Comparison of ENCODE assay signal across 34 cellular contexts in the genomic region with DNA sequence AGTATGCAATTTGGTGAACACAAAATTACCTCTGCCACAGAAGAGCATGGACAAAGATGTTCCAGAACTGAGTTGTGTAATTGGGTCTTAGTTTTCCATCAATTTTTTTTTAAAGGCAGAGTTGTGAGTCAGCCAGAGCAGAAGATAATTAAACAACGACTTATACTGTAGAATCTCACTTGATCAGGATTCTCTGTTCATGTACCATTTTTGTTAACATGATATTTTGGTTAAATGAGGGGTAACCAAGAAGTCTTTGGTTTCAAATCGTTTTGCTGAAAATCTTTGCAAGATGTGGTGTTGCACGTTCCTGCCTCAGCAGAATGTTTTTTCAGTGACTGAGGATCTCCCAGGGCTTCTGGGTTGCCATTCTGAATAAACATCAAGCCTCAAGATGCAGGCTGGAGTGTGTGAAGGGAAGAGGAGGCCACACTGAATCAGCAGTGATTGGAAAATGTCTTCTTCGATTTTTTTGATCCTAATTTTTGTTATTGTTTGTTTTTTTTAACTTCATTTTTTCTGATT.
"Had no signal": no experiment of that assay in that cellular context is flagged by ENCODE, and none has a peak within 500 bp of the region (broad histone marks: within the 10 kb centered on the region; RNA-seq: fewer than 3 reads in every experiment).

No MANE protein-coding gene starts in this region.

- H3K27me3 ChIP-seq: ascending aorta, body of pancreas, breast epithelium, MG63, Peyer's patch had no signal

- H3K36me3 ChIP-seq: ascending aorta, breast epithelium, MG63, Peyer's patch, WERI-Rb-1 had no signal

- H3K27me3 Mint-ChIP-seq: activated naive CD4-positive, alpha-beta T cell treated with anti-CD3 and anti-CD28 coated beads, Interleukin-2, amount 10 ng/mL, durations not matched to agents 7 days and 5 days; activated naive CD8-positive, alpha-beta T cell treated with anti-CD3 and anti-CD28 coated beads, Interleukin-2, amount 50 U/mL, for 24 hours had no signal

- ATAC-seq: activated CD8-positive, alpha-beta T cell treated with anti-CD3 and anti-CD28 coated beads, Interleukin-2, amount 10 ng/mL, durations not matched to agents 7 days and 5 days; activated naive CD8-positive, alpha-beta T cell treated with anti-CD3 and anti-CD28 coated beads, Interleukin-2, amount 50 U/mL, for 24 hours; activated T-cell treated with anti-CD3 and anti-CD28 coated beads, Interleukin-2, amount 50 U/mL, for 4 hours; body of pancreas; PC-3; SK-N-SH treated with all-trans-retinoic acid at 6 μM for 48 hours; T-cell had no signal

- H3K4me1 ChIP-seq: ascending aorta, body of pancreas, breast epithelium, Peyer's patch had no signal

- H3K4me3 ChIP-seq: ascending aorta, body of pancreas, breast epithelium, MG63, Peyer's patch had no signal

- H3K4me3 Mint-ChIP-seq: activated CD8-positive, alpha-beta T cell treated with anti-CD3 and anti-CD28 coated beads, Interleukin-2, amount 10 ng/mL, durations not matched to agents 7 days and 5 days; activated naive CD4-positive, alpha-beta T cell treated with anti-CD3 and anti-CD28 coated beads, Interleukin-2, amount 10 ng/mL, durations not matched to agents 7 days and 5 days; activated naive CD8-positive, alpha-beta T cell; activated naive CD8-positive, alpha-beta T cell treated with anti-CD3 and anti-CD28 coated beads, Interleukin-2, amount 50 U/mL, for 24 hours; activated T-cell treated with anti-CD3 and anti-CD28 coated beads, Interleukin-2, amount 50 U/mL, for 4 hours; activated T-helper 1 cell treated with anti-CD3 and anti-CD28 coated beads, Interleukin-12 subunit alpha, Interleukin-12 subunit beta, Interleukin-2, Interleukin-4 antibody, amounts not matched to agents 30 ng/mL and 10 ng/mL and 1 ng/mL, durations not matched to agents 14 hours and 24 hours and 36 hours; T-cell had no signal

- H3K9me3 ChIP-seq: body of pancreas, Peyer's patch had no signal

- DNase-seq: activated CD4-positive, alpha-beta T cell treated with anti-CD3 and anti-CD28 coated beads for 1 hour; activated CD4-positive, alpha-beta T cell treated with anti-CD3 and anti-CD28 coated beads for 48 hours; activated CD4-positive, alpha-beta T cell treated with anti-CD3 and anti-CD28 coated beads, Interleukin-2, amount 50 U/mL, for 4 hours; activated CD4-positive, CD25-positive, alpha-beta regulatory T cell; activated CD8-positive, alpha-beta T cell treated with anti-CD3 and anti-CD28 coated beads, Interleukin-2, amount 10 ng/mL, durations not matched to agents 7 days and 5 days; activated effector memory CD4-positive, alpha-beta T cell treated with Interleukin-2 at 50 U/mL for 16 hours; activated naive CD4-positive, alpha-beta T cell treated with anti-CD3 and anti-CD28 coated beads, Interleukin-2, amount 10 ng/mL, durations not matched to agents 7 days and 5 days; activated naive CD8-positive, alpha-beta T cell treated with anti-CD3 and anti-CD28 coated beads, Interleukin-2, amount 50 U/mL, for 24 hours; activated T-cell treated with anti-CD3 and anti-CD28 coated beads, Interleukin-2, amount 50 U/mL, for 4 hours; amygdala; body of pancreas; Kasumi-1; KG1; MG63; MV-4-11; NCI-H1092; NCI-H1436 treated with DMSO at 0.1 percent for 48 hours; NCI-H1694 treated with DMSO at 0.1 percent for 48 hours; NCI-H2029; NCI-H345; NCI-H524 treated with DMSO at 0.1 percent for 48 hours; PC-3; Peyer's patch; RPMI8226; SHP77 treated with DMSO at 0.1 percent for 48 hours; T-cell; T-helper 2 cell; T-helper 9 cell; WERI-Rb-1 had no signal

- H3K27ac Mint-ChIP-seq: activated CD8-positive, alpha-beta T cell treated with anti-CD3 and anti-CD28 coated beads, Interleukin-2, amount 10 ng/mL, durations not matched to agents 7 days and 5 days; activated naive CD4-positive, alpha-beta T cell treated with anti-CD3 and anti-CD28 coated beads, Interleukin-2, amount 10 ng/mL, durations not matched to agents 7 days and 5 days; activated naive CD8-positive, alpha-beta T cell; activated naive CD8-positive, alpha-beta T cell treated with anti-CD3 and anti-CD28 coated beads, Interleukin-2, amount 50 U/mL, for 24 hours; activated T-helper 1 cell treated with anti-CD3 and anti-CD28 coated beads, Interleukin-12 subunit alpha, Interleukin-12 subunit beta, Interleukin-2, Interleukin-4 antibody, amounts not matched to agents 30 ng/mL and 10 ng/mL and 1 ng/mL, durations not matched to agents 14 hours and 24 hours and 36 hours; T-cell had no signal

- H3K27ac ChIP-seq: ascending aorta, body of pancreas, breast epithelium, Peyer's patch, WERI-Rb-1 had no signal

- H3K36me3 Mint-ChIP-seq: activated naive CD4-positive, alpha-beta T cell treated with anti-CD3 and anti-CD28 coated beads, Interleukin-2, amount 10 ng/mL, durations not matched to agents 7 days and 5 days; activated naive CD8-positive, alpha-beta T cell; T-cell had no signal

- H3K4me1 Mint-ChIP-seq: activated naive CD4-positive, alpha-beta T cell treated with anti-CD3 and anti-CD28 coated beads, Interleukin-2, amount 10 ng/mL, durations not matched to agents 7 days and 5 days; activated naive CD8-positive, alpha-beta T cell treated with anti-CD3 and anti-CD28 coated beads, Interleukin-2, amount 50 U/mL, for 24 hours; T-cell had no signal
